ENCODE assay signal across 3 cellular contexts in the genomic region with DNA sequence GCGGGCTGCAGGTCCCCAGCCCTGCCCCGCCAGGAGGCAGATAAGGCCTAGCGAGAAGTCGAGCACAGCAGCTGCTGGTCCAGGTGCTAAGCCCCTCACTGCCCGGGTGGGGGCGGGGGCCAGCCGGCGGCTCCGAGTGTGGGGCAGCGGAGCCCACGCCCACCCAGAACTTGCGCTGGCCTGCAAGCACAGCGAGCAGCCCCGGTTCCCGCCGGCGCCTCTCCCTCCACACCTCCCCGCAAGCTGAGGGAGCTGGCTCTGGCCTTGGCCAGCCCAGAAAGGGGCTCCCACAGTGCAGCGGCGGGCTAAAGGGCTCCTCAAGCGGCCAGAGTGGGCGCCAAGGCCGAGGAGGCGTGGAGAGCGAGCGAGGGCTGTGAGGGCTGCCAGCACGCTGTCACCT. TPM values are rescaled to one million over a fixed set of nuclear protein-coding genes. Genes with fewer than 3 reads are reported as not detected.
"Had no signal": no experiment of that assay in that cellular context is flagged by ENCODE, and none has a peak within 500 bp of the region (broad histone marks: within the 10 kb centered on the region; RNA-seq: fewer than 3 reads in every experiment).

No MANE protein-coding gene starts in this region.

RNA-seq across cellular contexts. Expression of a gene that starts 3.4 kb away (rescaled TPM):
- polyA plus RNA-seq: HepG2, IgD-negative memory B cell, IMR-90 had no signal

RNA-seq across cellular contexts. Expression of a gene that starts 19.8 kb away (rescaled TPM):
- polyA plus RNA-seq: HepG2, IgD-negative memory B cell, IMR-90 had no signal

RNA-seq across cellular contexts. Expression of a gene that starts 36.1 kb away (rescaled TPM):
- polyA plus RNA-seq: HepG2, IgD-negative memory B cell, IMR-90 had no signal

RNA-seq across cellular contexts. Expression of a gene that starts 56.5 kb away (rescaled TPM):
- polyA plus RNA-seq: HepG2, IgD-negative memory B cell, IMR-90 had no signal
